ENCODE assay signal across 8 cellular contexts in the genomic region with DNA sequence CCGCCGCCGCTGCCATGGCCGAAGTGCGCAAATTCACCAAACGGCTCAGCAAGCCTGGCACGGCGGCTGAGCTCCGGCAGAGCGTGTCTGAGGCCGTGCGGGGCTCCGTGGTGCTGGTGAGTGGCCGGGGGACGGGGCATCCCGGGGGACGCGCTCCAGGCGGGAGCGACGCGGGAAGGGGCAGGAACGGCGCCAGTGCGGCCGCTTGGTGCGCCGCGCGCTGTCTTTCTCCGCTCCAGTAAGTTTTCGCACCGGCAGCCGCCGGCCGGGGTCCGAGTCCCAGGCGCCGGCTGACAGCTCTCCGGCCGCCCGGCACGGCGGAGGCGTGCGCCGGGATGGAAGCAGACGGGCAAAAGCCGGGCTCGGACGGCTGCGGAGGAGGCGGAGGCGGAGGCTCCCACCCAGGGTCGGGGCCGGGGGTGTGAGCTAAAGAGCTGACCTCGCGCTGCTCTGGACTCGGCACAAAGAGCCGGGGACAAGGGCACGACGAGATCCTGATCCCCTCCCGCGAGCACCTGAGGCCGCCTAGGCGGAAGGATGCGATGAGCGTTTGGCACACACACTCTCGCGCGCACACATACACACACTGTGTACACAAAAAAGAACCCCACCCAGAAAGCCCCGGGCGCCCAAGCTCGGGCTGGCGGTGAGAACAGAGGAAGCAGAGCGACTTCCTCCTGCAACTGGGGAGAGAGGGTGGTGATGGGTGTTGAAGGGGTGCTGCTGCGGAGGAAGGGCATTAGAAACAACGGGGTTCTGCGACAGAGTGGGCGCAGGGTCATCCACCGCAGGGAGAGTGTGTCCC. TPM values are rescaled to one million over a fixed set of nuclear protein-coding genes. Genes with fewer than 3 reads are reported as not detected.
DNase-seq lines count a peak whose midpoint lies in the region; ATAC-seq and TF ChIP-seq lines count a peak whose summit lies in the region.

No MANE protein-coding gene starts in this region.

- ATAC-seq in HG03432 (IDR thresholded peaks at IDR 0.05; ENCODE audit: unreplicated experiment): peak; percentile 66
- peak; percentile 29 to 61 for ATAC-seq in left cardiac atrium
- ATAC-seq in sciatic nerve: peak; percentile 27

- DNase-seq in AML-193 (lab: John Stamatoyannopoulos, UW) (peak; percentile 37), RPMI7951 (ENCODE audit: low read depth) (peak; percentile 50), left cardiac atrium (peak; percentile 46), sciatic nerve (ENCODE audit: low spot score) (peak; percentile 65), DMS79 treated with DMSO at 0.1 percent for 48 hours (lab: John Stamatoyannopoulos, UW) (no peak)
- DNase-seq in activated effector memory CD4-positive, alpha-beta T cell treated with anti-CD3 and anti-CD28 coated beads, Interleukin-2, amount 50 U/mL, for 16 hours: peak; percentile 89

- intact Hi-C loops in left cardiac atrium (cut with DNase I) (no loop called here), sciatic nerve (cut with DNase I) (no loop called here)

- TF ChIP-seq POLR2A in GM19193 (IDR thresholded peaks at IDR 0.05; ENCODE audit: extremely low read depth, insufficient read depth, insufficient read length): peak; percentile 65

RNA-seq across cellular contexts. Expression of gene DOCK11, which starts 0.5 kb away (rescaled TPM):
- total RNA-seq in RPMI7951 (2014; rRNA removed; shearing (Covaris generic)): 19.5 and 26.3 TPM in 2 replicates
- total RNA-seq in left cardiac atrium (10 to 100 TPM; 15.8 to 22.1 TPM), sciatic nerve (39.5 TPM)
